8 cellular contexts compared by ENCODE assay signal in the genomic region with DNA sequence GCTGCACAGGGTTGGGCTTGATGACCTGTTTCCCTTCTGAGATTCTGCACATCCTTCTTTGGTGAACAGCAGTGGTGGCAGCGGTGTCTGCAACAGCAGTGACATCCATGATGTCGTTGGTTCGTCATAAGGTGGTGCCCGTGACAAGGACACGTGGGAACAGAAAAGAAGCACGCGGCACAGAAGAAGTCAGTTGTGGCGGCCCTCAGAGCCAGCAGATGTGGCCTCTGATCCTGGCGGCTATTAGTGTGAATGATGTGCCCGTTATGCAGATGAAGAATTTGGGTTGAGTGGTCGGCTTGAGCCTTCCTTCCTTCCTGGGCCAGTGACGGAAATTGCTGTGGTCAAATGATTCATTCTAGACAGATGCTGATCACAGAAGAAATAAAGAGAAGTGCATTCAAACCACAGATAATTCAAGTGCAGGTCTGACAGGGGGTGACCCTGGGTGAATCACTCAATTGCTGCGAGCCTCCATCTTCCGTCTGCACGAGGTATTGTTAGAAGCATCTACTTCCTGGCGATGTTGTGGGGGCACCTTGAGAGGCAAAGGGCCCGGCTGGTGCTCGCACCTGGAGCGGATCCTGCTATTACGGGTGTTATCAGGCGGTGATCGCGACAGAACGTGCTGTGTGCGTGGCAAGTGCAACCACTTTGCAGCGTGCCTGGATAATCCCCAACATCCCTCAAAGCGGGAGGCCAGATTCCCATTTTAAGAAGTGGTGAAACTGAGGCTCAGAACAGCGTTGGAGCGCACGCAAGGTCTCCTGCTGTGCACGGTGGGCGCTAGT.
DNase-seq lines count a peak whose midpoint lies in the region; ATAC-seq and TF ChIP-seq lines count a peak whose summit lies in the region.

No MANE protein-coding gene starts in this region.

- peaks cover 21% of the 10 kb centered on the region for H3K36me3 Mint-ChIP-seq in activated CD4-positive, alpha-beta memory T cell treated with anti-CD3 and anti-CD28 coated beads, Interleukin-2, amount 10 ng/mL, durations not matched to agents 7 days and 5 days (ENCODE audit: low read depth)

- H3K9me3 ChIP-seq in fibroblast of lung (ENCODE audit: control insufficient read depth, insufficient read depth, low read depth, low read length) = no peaks in the 10 kb centered on the region

- H4K20me1 ChIP-seq in fibroblast of lung (ENCODE audit: control insufficient read depth, extremely low read depth, insufficient read depth, low read length) = no peaks in the 10 kb centered on the region

- TF ChIP-seq CTCF in fibroblast of lung (conservative IDR thresholded peaks at IDR 0.05 in 1 of 2, IDR thresholded peaks at IDR 0.05 in 1 of 2; ENCODE audit: low read depth in 1 of 2, low read length in 2 of 2) = no peak

- no peak overlapping the region for H2AFZ ChIP-seq in fibroblast of lung (ENCODE audit: low read length)

- CTCF ChIA-PET in activated CD4-positive, alpha-beta memory T cell treated with anti-CD3 and anti-CD28 coated beads, Interleukin-2, amount 10 ng/mL, durations not matched to agents 7 days and 5 days (lab: Charles Lee) = no interaction called here

- peaks cover 81% of the 10 kb centered on the region for H3K4me1 Mint-ChIP-seq in activated CD4-positive, alpha-beta memory T cell treated with anti-CD3 and anti-CD28 coated beads, Interleukin-2, amount 10 ng/mL, durations not matched to agents 7 days and 5 days

- H3K4me3 Mint-ChIP-seq in activated CD4-positive, alpha-beta memory T cell treated with anti-CD3 and anti-CD28 coated beads, Interleukin-2, amount 10 ng/mL, durations not matched to agents 7 days and 5 days = peak overlapping the region; percentile 0

- H3K27me3 ChIP-seq in fibroblast of lung (ENCODE audit: control insufficient read depth, insufficient read depth, low read length) = no peaks in the 10 kb centered on the region

- intact Hi-C loops in left cardiac atrium (cut with DNase I) (no loop called here), cardiac septum (cut with DNase I) (no loop called here)

- peaks cover 8% of the 10 kb centered on the region for H3K9me3 Mint-ChIP-seq in activated CD4-positive, alpha-beta memory T cell treated with anti-CD3 and anti-CD28 coated beads, Interleukin-2, amount 10 ng/mL, durations not matched to agents 7 days and 5 days

- H3K27me3 Mint-ChIP-seq in activated CD4-positive, alpha-beta memory T cell treated with anti-CD3 and anti-CD28 coated beads, Interleukin-2, amount 10 ng/mL, durations not matched to agents 7 days and 5 days = peaks cover under 1% of the 10 kb centered on the region

- peak overlapping the region; percentile 90 for H3K27ac Mint-ChIP-seq in activated CD4-positive, alpha-beta memory T cell treated with anti-CD3 and anti-CD28 coated beads, Interleukin-2, amount 10 ng/mL, durations not matched to agents 7 days and 5 days

- H3K4me2 ChIP-seq in fibroblast of lung (ENCODE audit: extremely low read depth, insufficient read depth, low read length) = no peak overlapping the region

- H3K36me3 ChIP-seq in fibroblast of lung (ENCODE audit: control insufficient read depth, insufficient read depth, low read length) = no peaks in the 10 kb centered on the region

- no peaks in the 10 kb centered on the region for H3K79me2 ChIP-seq in fibroblast of lung (ENCODE audit: control insufficient read depth, insufficient read depth, low read length)

- H3K27ac ChIP-seq in fibroblast of lung (ENCODE audit: insufficient read depth, low read length) = peak overlapping the region; percentile 74

- ATAC-seq in left cardiac atrium = peak; percentile 36 to 41

- peaks cover 22% of the 10 kb centered on the region for H3K4me1 ChIP-seq in fibroblast of lung (ENCODE audit: control insufficient read depth, extremely low read depth, insufficient read depth, low read length)

- H3K4me3 ChIP-seq in fibroblast of lung (replicated peaks in 1 of 4; ENCODE audit: control extremely low read depth in 1 of 4, insufficient read depth in 1 of 4, low read depth in 3 of 4, low read length in 4 of 4) = no peak overlapping the region

- POLR2A ChIA-PET in activated CD4-positive, alpha-beta memory T cell treated with anti-CD3 and anti-CD28 coated beads, Interleukin-2, amount 10 ng/mL, durations not matched to agents 7 days and 5 days (lab: Charles Lee) = no interaction called here

- H3K9ac ChIP-seq in fibroblast of lung (ENCODE audit: insufficient read depth, low read length) = peak overlapping the region; percentile 10

- DNase-seq in left cardiac atrium = no peak
- no peak for DNase-seq in cardiac septum (ENCODE audit: low spot score)
- DNase-seq in activated CD4-positive, alpha-beta memory T cell treated with anti-CD3 and anti-CD28 coated beads, Interleukin-2, amount 10 ng/mL, durations not matched to agents 7 days and 5 days = peak; percentile 84
- peak; percentile 67 to 99 for DNase-seq in fibroblast of lung (ENCODE audit: low read depth in 2 of 2)
- DNase-seq in stimulated activated CD4-positive, alpha-beta T cell treated with anti-CD3 and anti-CD28 coated beads, TNF-alpha, amount 100 ng/mL, for 4 hours (ENCODE audit: low read depth in 3 of 3) = peak in 2 of 3 experiments; percentile 5 to 14
- no peak for DNase-seq in cerebellar cortex (ENCODE audit: low spot score)
- DNase-seq in middle frontal gyrus (ENCODE audit: extremely low spot score, low spot score) = no peak
- no peak for DNase-seq in NCI-H2196 treated with DMSO at 0.1 percent for 48 hours (lab: John Stamatoyannopoulos, UW; ENCODE audit: unreplicated experiment)

Comparison
In these comparisons a context has a peak if more than half of its experiments do, and no peak if none do; other contexts are left out.
1. DNase-seq: peak in activated CD4-positive, alpha-beta memory T cell treated with anti-CD3 and anti-CD28 coated beads, Interleukin-2, amount 10 ng/mL, durations not matched to agents 7 days and 5 days (single experiment), fibroblast of lung (2 of 2) and stimulated activated CD4-positive, alpha-beta T cell treated with anti-CD3 and anti-CD28 coated beads, TNF-alpha, amount 100 ng/mL, for 4 hours (2 of 3); none in left cardiac atrium (single experiment), cardiac septum (single experiment), cerebellar cortex (single experiment), middle frontal gyrus (single experiment) and NCI-H2196 treated with DMSO at 0.1 percent for 48 hours (single experiment).